In genomic region chr3:713225-713624, GRCh38 we compare ENCODE assay signal across 1 cellular context.
TF ChIP-seq lines count a peak whose summit lies in the region.

No MANE protein-coding gene starts in this region.

TF ChIP-seq in WTC11, 78 proteins besides CTCF, POLR2A, EP300 and RAD21 (continued from another document):
- TF ChIP-seq ZBTB43 (CRISPR knock-in tag; IDR thresholded peaks at IDR 0.05) (no peak), CDX4 (CRISPR knock-in tag; IDR thresholded peaks at IDR 0.05; ENCODE audit: borderline replicate concordance) (no peak), STAT6 (CRISPR knock-in tag; conservative IDR thresholded peaks at IDR 0.05; ENCODE audit: low read depth) (no peak)
